Comparison of ENCODE assay signal across 11 cellular contexts in genomic region chr19:18607222-18608101, GRCh38. TPM values are rescaled to one million over a fixed set of nuclear protein-coding genes. Genes with fewer than 3 reads are reported as not detected.
DNase-seq lines count a peak whose midpoint lies in the region; ATAC-seq, FAIRE-seq and TF ChIP-seq lines count a peak whose summit lies in the region.
"Had no signal": no experiment of that assay in that cellular context is flagged by ENCODE, and none has a peak within 500 bp of the region (broad histone marks: within the 10 kb centered on the region; RNA-seq: fewer than 3 reads in every experiment).

No MANE protein-coding gene starts in this region.

- H3K27ac Mint-ChIP-seq in naive thymus-derived CD4-positive, alpha-beta T cell, result no peak overlapping the region

- no peaks in the 10 kb centered on the region for H3K9me3 ChIP-seq in gastrocnemius medialis
- no peaks in the 10 kb centered on the region for H3K9me3 ChIP-seq in naive thymus-derived CD4-positive, alpha-beta T cell (ENCODE audit: control insufficient read depth in 2 of 3, low read length in 3 of 3)
- no peaks in the 10 kb centered on the region for H3K9me3 ChIP-seq in colonic mucosa

- no peak for FAIRE-seq in GM12891 (lab: Jason Lieb, UNC)

- POLR2A ChIA-PET in naive thymus-derived CD4-positive, alpha-beta T cell (lab: Charles Lee), result no interaction called here

- H3K27me3 ChIP-seq in gastrocnemius medialis, result peaks cover 74 to 77% (median 74%) of the 10 kb centered on the region in 3 donors
- H3K27me3 ChIP-seq in naive thymus-derived CD4-positive, alpha-beta T cell (ENCODE audit: control insufficient read depth in 2 of 2, insufficient read depth in 2 of 2, low read length in 2 of 2), result peaks cover 8 to 40% of the 10 kb centered on the region in 2 donors
- H3K27me3 ChIP-seq in colonic mucosa, result peaks cover 93% of the 10 kb centered on the region

- H3K9me3 Mint-ChIP-seq in naive thymus-derived CD4-positive, alpha-beta T cell, result peaks cover 0 to 3% (median 0%) of the 10 kb centered on the region in 11 donors

- peak overlapping the region in 2 of 4 donors; percentile 11 to 18 for H3K27ac ChIP-seq in gastrocnemius medialis
- H3K27ac ChIP-seq in naive thymus-derived CD4-positive, alpha-beta T cell (ENCODE audit: low read depth, low read length), result no peak overlapping the region
- H3K27ac ChIP-seq in colonic mucosa, result no peak overlapping the region
- H3K27ac ChIP-seq: parathyroid adenoma had no signal

- H3K27me3 Mint-ChIP-seq in naive thymus-derived CD4-positive, alpha-beta T cell, result peaks cover 49 to 77% (median 63%) of the 10 kb centered on the region in 5 donors

- H3K4me3 Mint-ChIP-seq in naive thymus-derived CD4-positive, alpha-beta T cell, result peak overlapping the region in 4 of 10 donors; percentile 11 to 65 (median 22)

- peak overlapping the region; percentile 28 to 49 (median 42) for H3K4me3 ChIP-seq in gastrocnemius medialis
- H3K4me3 ChIP-seq in naive thymus-derived CD4-positive, alpha-beta T cell (ENCODE audit: low read length), result no peak overlapping the region
- no peak overlapping the region for H3K4me3 ChIP-seq in colonic mucosa

- TF ChIP-seq CTCF in gastrocnemius medialis (IDR thresholded peaks at IDR 0.05 in 4 of 5, conservative IDR thresholded peaks at IDR 0.05 in 1 of 5) (no peak), colonic mucosa (IDR thresholded peaks at IDR 0.05) (no peak)

- peaks cover 0 to 4% (median 0%) of the 10 kb centered on the region in 5 donors for H3K36me3 Mint-ChIP-seq in naive thymus-derived CD4-positive, alpha-beta T cell

- no peak overlapping the region for H3K9ac ChIP-seq in colonic mucosa (ENCODE audit: low read depth in 2 of 2, low read length in 2 of 2)
- H3K9ac ChIP-seq: parathyroid adenoma had no signal

- ATAC-seq in esophagus mucosa (peak; percentile 26), gastrocnemius medialis (no peak)
- no peak for ATAC-seq in naive thymus-derived CD4-positive, alpha-beta T cell

- no peak for TF ChIP-seq POLR2A in gastrocnemius medialis (IDR thresholded peaks at IDR 0.05)
- TF ChIP-seq POLR2A in GM12891 (IDR thresholded peaks at IDR 0.05; ENCODE audit: low read depth, low read length), result no peak

- H3K36me3 ChIP-seq in gastrocnemius medialis (no peaks in the 10 kb centered on the region), colonic mucosa (no peaks in the 10 kb centered on the region)
- H3K36me3 ChIP-seq in naive thymus-derived CD4-positive, alpha-beta T cell (ENCODE audit: control insufficient read depth in 2 of 3, insufficient read depth in 3 of 3, low read length in 3 of 3), result no peaks in the 10 kb centered on the region

- peaks cover 5 to 32% of the 10 kb centered on the region in 2 donors for H3K4me1 ChIP-seq in gastrocnemius medialis
- peaks cover 7 to 11% of the 10 kb centered on the region in 2 donors for H3K4me1 ChIP-seq in naive thymus-derived CD4-positive, alpha-beta T cell (ENCODE audit: control insufficient read depth in 2 of 2, insufficient read depth in 2 of 2, low read length in 2 of 2)
- H3K4me1 ChIP-seq in colonic mucosa, result no peaks in the 10 kb centered on the region

- intact Hi-C loops in gastrocnemius medialis (cut with DNase I; ENCODE audit: low total_unique reads), result no loop called here
- intact Hi-C loops in naive thymus-derived CD4-positive, alpha-beta T cell (cut with micrococcal nuclease), result no loop called here
- intact Hi-C loops in colonic mucosa (cut with DNase I), result no loop called here

- DNase-seq in NCI-H2171 treated with DMSO at 0.1 percent for 48 hours (lab: John Stamatoyannopoulos, UW) (peak; percentile 18), NCI-H2171 (lab: John Stamatoyannopoulos, UW) (no peak), NCI-H69 (lab: John Stamatoyannopoulos, UW) (peak; percentile 53), gastrocnemius medialis (no peak), colonic mucosa (no peak), GM12891 (ENCODE audit: insufficient read length, low spot score) (no peak)
- DNase-seq in naive thymus-derived CD4-positive, alpha-beta T cell, result no peak
- DNase-seq: cortex of kidney, NCI-H1930 had no signal

- H3K4me1 Mint-ChIP-seq in naive thymus-derived CD4-positive, alpha-beta T cell, result peaks cover 12 to 38% (median 26%) of the 10 kb centered on the region in 7 donors

- CTCF ChIA-PET in naive thymus-derived CD4-positive, alpha-beta T cell (lab: Charles Lee), result no interaction called here

- in situ Hi-C loops in gastrocnemius medialis (cut with MboI; ENCODE audit: low sequenced_read_pairs in 4 of 4), result no loop called here

TF ChIP-seq in GM12891, 5 proteins besides CTCF, POLR2A, EP300 and RAD21:
- TF ChIP-seq TAF1 (IDR thresholded peaks at IDR 0.05; ENCODE audit: low read depth, low read length) (no peak), PAX5 (IDR thresholded peaks at IDR 0.05; ENCODE audit: insufficient read depth, low read length, severe bottlenecking) (no peak), SPI1 (IDR thresholded peaks at IDR 0.05; ENCODE audit: low read depth, low read length) (no peak), POU2F2 (IDR thresholded peaks at IDR 0.05; ENCODE audit: low read depth, low read length) (no peak), POLR2AphosphoS5 (IDR thresholded peaks at IDR 0.05; ENCODE audit: low read depth, low read length) (no peak)

RNA-seq across cellular contexts. Expression of gene CRLF1, which starts 0.9 kb away (rescaled TPM):
- total RNA-seq in esophagus mucosa (7.9 TPM), gastrocnemius medialis (10 to 100 TPM; 14.9 to 61.6 (median 35.3) TPM), colonic mucosa (1 to 10 TPM in 1 of 2 donors, under 1 TPM in 1; 0.84 to 1.6 TPM)
- total RNA-seq in naive thymus-derived CD4-positive, alpha-beta T cell, result not detected
- polyA plus RNA-seq in naive thymus-derived CD4-positive, alpha-beta T cell, result under 1 TPM; 0.28 to 0.49 TPM
- polyA plus RNA-seq in GM12891 (2012; ENCODE audit: low read depth, missing spikeins), result 3.0 TPM

RNA-seq across cellular contexts. Expression of gene TMEM59L, which starts 5.2 kb away (rescaled TPM):
- 0.28 TPM for total RNA-seq in esophagus mucosa
- 1 to 10 TPM in 1 of 4 donors, under 1 TPM in 2, not detected in 1; 0.20 to 2.1 (median 0.36) TPM for total RNA-seq in gastrocnemius medialis
- total RNA-seq in naive thymus-derived CD4-positive, alpha-beta T cell, result under 1 TPM in 2 of 5 experiments, not detected in 3; 0.22 to 0.24 TPM
- under 1 TPM; 0.37 to 0.74 TPM for polyA plus RNA-seq in naive thymus-derived CD4-positive, alpha-beta T cell
- 1 to 10 TPM in 1 of 2 donors, under 1 TPM in 1; 0.27 to 1.4 TPM for total RNA-seq in colonic mucosa
- polyA plus RNA-seq in GM12891 (2012; ENCODE audit: low read depth, missing spikeins), result not detected

RNA-seq across cellular contexts. Expression of gene REX1BD, which starts 18.9 kb away (rescaled TPM):
- total RNA-seq in esophagus mucosa (41.3 TPM), gastrocnemius medialis (100 to 1,000 TPM; 163 to 337 (median 187) TPM), colonic mucosa (10 to 100 TPM; 46.7 to 79.6 TPM)
- total RNA-seq in naive thymus-derived CD4-positive, alpha-beta T cell, result 100 to 1,000 TPM in 4 of 5 experiments, 10 to 100 TPM in 1; 83.9 to 152 (median 116) TPM
- 100 to 1,000 TPM; 164 to 197 TPM for polyA plus RNA-seq in naive thymus-derived CD4-positive, alpha-beta T cell
- 35.8 TPM for polyA plus RNA-seq in GM12891 (2012; ENCODE audit: low read depth, missing spikeins)

RNA-seq across cellular contexts. Expression of gene KLHL26, which starts 29.4 kb away (rescaled TPM):
- total RNA-seq in esophagus mucosa, result 5.6 TPM
- total RNA-seq in gastrocnemius medialis, result 10 to 100 TPM in 1 of 4 donors, 1 to 10 TPM in 3; 5.2 to 12.0 (median 7.3) TPM
- total RNA-seq in naive thymus-derived CD4-positive, alpha-beta T cell, result 10 to 100 TPM in 4 of 5 experiments, 1 to 10 TPM in 1; 9.5 to 16.3 (median 12.7) TPM
- 1 to 10 TPM; 3.7 to 6.1 TPM for polyA plus RNA-seq in naive thymus-derived CD4-positive, alpha-beta T cell
- total RNA-seq in colonic mucosa, result 10 to 100 TPM in 1 of 2 donors, 1 to 10 TPM in 1; 7.3 to 14.7 TPM
- 2.0 TPM for polyA plus RNA-seq in GM12891 (2012; ENCODE audit: low read depth, missing spikeins)

RNA-seq across cellular contexts. Expression of gene UBA52, which starts 35.8 kb away (rescaled TPM):
- total RNA-seq in esophagus mucosa (1,224 TPM), gastrocnemius medialis (100 to 1,000 TPM; 512 to 719 (median 537) TPM), colonic mucosa (1,000 to 10,000 TPM in 1 of 2 donors, 100 to 1,000 TPM in 1; 991 to 1,174 TPM)
- total RNA-seq in naive thymus-derived CD4-positive, alpha-beta T cell, result 1,000 to 10,000 TPM; 1,563 to 2,429 (median 2,196) TPM
- 1,000 to 10,000 TPM; 2,042 to 2,197 TPM for polyA plus RNA-seq in naive thymus-derived CD4-positive, alpha-beta T cell
- 3,373 TPM for polyA plus RNA-seq in GM12891 (2012; ENCODE audit: low read depth, missing spikeins)

Comparison
In these comparisons a context has a peak if more than half of its experiments do, and no peak if none do; other contexts are left out.
1. DNase-seq: peak in NCI-H2171 treated with DMSO at 0.1 percent for 48 hours (single experiment) and NCI-H69 (single experiment); none in NCI-H2171 (single experiment), gastrocnemius medialis (0 of 2), naive thymus-derived CD4-positive, alpha-beta T cell (0 of 9), colonic mucosa (single experiment) and GM12891 (single experiment).
2. H3K4me3 ChIP-seq: peak in gastrocnemius medialis (4 of 4); none in naive thymus-derived CD4-positive, alpha-beta T cell (single experiment) and colonic mucosa (single experiment).